25 cellular contexts compared by ENCODE assay signal in the genomic region with DNA sequence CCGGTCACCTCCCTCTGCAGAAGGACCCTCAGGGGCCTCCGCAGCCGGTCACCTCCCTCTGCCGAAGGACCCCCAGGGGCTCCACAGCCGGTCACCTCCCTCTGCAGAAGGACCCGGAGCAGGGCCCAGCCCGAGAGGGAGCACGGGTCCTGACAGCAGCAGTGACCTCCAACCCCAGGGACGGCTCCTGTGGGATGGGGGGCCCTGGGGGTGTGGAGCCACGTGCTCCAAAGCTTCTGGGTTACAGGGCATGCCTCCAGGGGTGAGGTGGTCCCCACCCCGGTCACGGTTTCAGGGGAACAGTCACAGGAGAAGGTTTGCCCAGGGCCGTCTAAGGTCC. TPM values are rescaled to one million over a fixed set of nuclear protein-coding genes. Genes with fewer than 3 reads are reported as not detected.
DNase-seq lines count a peak whose midpoint lies in the region; ATAC-seq and TF ChIP-seq lines count a peak whose summit lies in the region.
"Had no signal": no experiment of that assay in that cellular context is flagged by ENCODE, and none has a peak within 500 bp of the region (broad histone marks: within the 10 kb centered on the region; RNA-seq: fewer than 3 reads in every experiment).

No MANE protein-coding gene starts in this region.

- no peak overlapping the region for H3K9ac ChIP-seq in endodermal cell (ENCODE audit: extremely low read depth, low read length, poor library complexity, severe bottlenecking)

- DNase-seq in activated naive CD4-positive, alpha-beta T cell (lab: John Stamatoyannopoulos, UW): no peak
- DNase-seq in endodermal cell (peak; percentile 44), lower lobe of right lung (peak; percentile 34), type B pancreatic cell (ENCODE audit: extremely low spot score, unreplicated experiment) (peak; percentile 64), germinal center (ENCODE audit: low spot score) (no peak), HFFc6 (no peak)
- DNase-seq: activated CD4-positive, alpha-beta T cell treated with anti-CD3 and anti-CD28 coated beads for 1 hour; activated CD8-positive, alpha-beta T cell treated with anti-CD3 and anti-CD28 coated beads for 36 hours; activated naive CD4-positive, alpha-beta T cell treated with Interleukin-2 at 50 U/mL for 16 hours; activated T-cell treated with anti-CD3 and anti-CD28 coated beads, Interleukin-2, amount 50 U/mL, for 4 hours; CD4-positive, alpha-beta memory T cell; dermis blood vessel endothelial cell; foreskin melanocyte; NCI-H1048; NCI-H446; NCI-H748 treated with DMSO at 0.1 percent for 48 hours; SW 1271 had no signal

- TF ChIP-seq CTCF in endodermal cell (conservative IDR thresholded peaks at IDR 0.05) (no peak), lower lobe of right lung (IDR thresholded peaks at IDR 0.05) (no peak), type B pancreatic cell (conservative IDR thresholded peaks at IDR 0.05) (no peak), HFFc6 (IDR thresholded peaks at IDR 0.05) (no peak)

- no peak overlapping the region for H3K27ac ChIP-seq in endodermal cell (ENCODE audit: low read depth, low read length)
- no peak overlapping the region for H3K27ac ChIP-seq in lower lobe of right lung
- H3K27ac ChIP-seq: A549, Peyer's patch, prostate gland had no signal

- H3K4me1 ChIP-seq in endodermal cell (ENCODE audit: control insufficient read depth, insufficient read depth, low read length): no peaks in the 10 kb centered on the region
- H3K4me1 ChIP-seq in lower lobe of right lung: no peaks in the 10 kb centered on the region
- H3K4me1 ChIP-seq: A549, Peyer's patch, prostate gland had no signal

- H3K27me3 ChIP-seq in endodermal cell (ENCODE audit: control insufficient read depth, insufficient read depth, low read length, poor library complexity, severe bottlenecking): no peaks in the 10 kb centered on the region
- no peaks in the 10 kb centered on the region for H3K27me3 ChIP-seq in lower lobe of right lung (ENCODE audit: low read depth)
- H3K27me3 ChIP-seq: Peyer's patch had no signal

- H3K4me1 Mint-ChIP-seq in activated naive CD4-positive, alpha-beta T cell treated with anti-CD3 and anti-CD28 coated beads, Interleukin-2, amount 50 U/mL, for 24 hours: peaks cover 6% of the 10 kb centered on the region
- no peaks in the 10 kb centered on the region for H3K4me1 Mint-ChIP-seq in endodermal cell
- no peaks in the 10 kb centered on the region for H3K4me1 Mint-ChIP-seq in type B pancreatic cell (ENCODE audit: unreplicated experiment)
- no peaks in the 10 kb centered on the region for H3K4me1 Mint-ChIP-seq in HFFc6 (ENCODE audit: low read depth)
- H3K4me1 Mint-ChIP-seq: central memory CD8-positive, alpha-beta T cell; GM23338; stimulated activated memory B cell treated with anti-CD40 and anti-IgM and Interleukin-4, amounts not matched to agents 10 μg/mL and 1 μg/mL and 100 μg/mL, for 72 hours had no signal

- ATAC-seq in lower lobe of right lung (no peak), HG03097 (IDR thresholded peaks at IDR 0.05; ENCODE audit: low FRiP score, unreplicated experiment) (no peak)
- ATAC-seq: A549; activated T-cell treated with anti-CD3 and anti-CD28 coated beads, Interleukin-2, amount 50 U/mL, for 4 hours; GM23338; stimulated activated memory B cell treated with anti-CD40 and anti-IgM and Interleukin-4, amounts not matched to agents 10 μg/mL and 1 μg/mL and 100 μg/mL, for 72 hours had no signal

- H3K4me3 ChIP-seq in endodermal cell (ENCODE audit: low read length): no peak overlapping the region
- H3K4me3 ChIP-seq in lower lobe of right lung: no peak overlapping the region
- H3K4me3 ChIP-seq: A549, GM23338, Peyer's patch, prostate gland had no signal

- H3K9me3 ChIP-seq in endodermal cell (ENCODE audit: control insufficient read depth, low read length): no peaks in the 10 kb centered on the region
- no peaks in the 10 kb centered on the region for H3K9me3 ChIP-seq in lower lobe of right lung
- H3K9me3 ChIP-seq: A549, Peyer's patch, prostate gland had no signal

- H3K27ac Mint-ChIP-seq in activated naive CD4-positive, alpha-beta T cell treated with anti-CD3 and anti-CD28 coated beads, Interleukin-2, amount 50 U/mL, for 24 hours: peak overlapping the region; percentile 76
- H3K27ac Mint-ChIP-seq in endodermal cell (no peak overlapping the region), type B pancreatic cell (peak overlapping the region; percentile 18), HFFc6 (no peak overlapping the region)
- H3K27ac Mint-ChIP-seq: activated CD8-positive, alpha-beta T cell treated with anti-CD3 and anti-CD28 coated beads for 36 hours; CD4-positive, alpha-beta memory T cell; GM23338; stimulated activated memory B cell treated with anti-CD40 and anti-IgM and Interleukin-4, amounts not matched to agents 10 μg/mL and 1 μg/mL and 100 μg/mL, for 72 hours had no signal

- peaks cover 2% of the 10 kb centered on the region for H3K36me3 Mint-ChIP-seq in activated naive CD4-positive, alpha-beta T cell treated with anti-CD3 and anti-CD28 coated beads, Interleukin-2, amount 50 U/mL, for 24 hours
- peaks cover 39% of the 10 kb centered on the region for H3K36me3 Mint-ChIP-seq in endodermal cell (ENCODE audit: low read depth)
- peaks cover 19% of the 10 kb centered on the region for H3K36me3 Mint-ChIP-seq in type B pancreatic cell
- peaks cover 24% of the 10 kb centered on the region for H3K36me3 Mint-ChIP-seq in HFFc6 (ENCODE audit: low read depth)
- H3K36me3 Mint-ChIP-seq: CD4-positive, alpha-beta memory T cell; stimulated activated memory B cell treated with anti-CD40 and anti-IgM and Interleukin-4, amounts not matched to agents 10 μg/mL and 1 μg/mL and 100 μg/mL, for 72 hours had no signal

- no peaks in the 10 kb centered on the region for H3K27me3 Mint-ChIP-seq in activated naive CD4-positive, alpha-beta T cell treated with anti-CD3 and anti-CD28 coated beads, Interleukin-2, amount 50 U/mL, for 24 hours
- H3K27me3 Mint-ChIP-seq in endodermal cell (ENCODE audit: insufficient read depth) (no peaks in the 10 kb centered on the region), type B pancreatic cell (no peaks in the 10 kb centered on the region), HFFc6 (ENCODE audit: insufficient read depth) (peaks cover 9% of the 10 kb centered on the region)
- H3K27me3 Mint-ChIP-seq: activated CD8-positive, alpha-beta T cell treated with anti-CD3 and anti-CD28 coated beads for 36 hours; CD4-positive, alpha-beta memory T cell; central memory CD8-positive, alpha-beta T cell had no signal

- intact Hi-C loops in lower lobe of right lung (cut with DNase I): no loop called here

- WGBS in endodermal cell (ENCODE audit: insufficient coverage in 1 of 2, insufficient read length in 1 of 2), 2 experiments: 92 to 100% methylated on average over 2 to 13 of the region's 13 CpGs

- peaks cover 33% of the 10 kb centered on the region for H3K36me3 ChIP-seq in endodermal cell (ENCODE audit: control insufficient read depth, insufficient read depth, low read length)
- peaks cover 22% of the 10 kb centered on the region for H3K36me3 ChIP-seq in lower lobe of right lung
- H3K36me3 ChIP-seq: prostate gland had no signal

- no peak overlapping the region for H3K4me3 Mint-ChIP-seq in activated naive CD4-positive, alpha-beta T cell treated with anti-CD3 and anti-CD28 coated beads, Interleukin-2, amount 50 U/mL, for 24 hours
- H3K4me3 Mint-ChIP-seq in endodermal cell (no peak overlapping the region), type B pancreatic cell (no peak overlapping the region), HFFc6 (no peak overlapping the region)
- H3K4me3 Mint-ChIP-seq: activated CD8-positive, alpha-beta T cell treated with anti-CD3 and anti-CD28 coated beads for 36 hours; activated T-cell treated with anti-CD3 and anti-CD28 coated beads, Interleukin-2, amount 50 U/mL, for 4 hours; CD4-positive, alpha-beta memory T cell; central memory CD8-positive, alpha-beta T cell; GM23338; stimulated activated memory B cell treated with anti-CD40 and anti-IgM and Interleukin-4, amounts not matched to agents 10 μg/mL and 1 μg/mL and 100 μg/mL, for 72 hours had no signal

- H3K9me3 Mint-ChIP-seq in activated naive CD4-positive, alpha-beta T cell treated with anti-CD3 and anti-CD28 coated beads, Interleukin-2, amount 50 U/mL, for 24 hours: no peaks in the 10 kb centered on the region
- H3K9me3 Mint-ChIP-seq in endodermal cell (no peaks in the 10 kb centered on the region), type B pancreatic cell (no peaks in the 10 kb centered on the region), HFFc6 (peaks cover 12% of the 10 kb centered on the region)
- H3K9me3 Mint-ChIP-seq: activated CD8-positive, alpha-beta T cell treated with anti-CD3 and anti-CD28 coated beads for 36 hours; activated T-cell treated with anti-CD3 and anti-CD28 coated beads, Interleukin-2, amount 50 U/mL, for 4 hours; central memory CD8-positive, alpha-beta T cell; GM23338 had no signal

RNA-seq across cellular contexts. Expression of gene SLC19A1, which starts 40.3 kb away (rescaled TPM):
- total RNA-seq in endodermal cell (10 to 100 TPM; 28.8 to 29.4 TPM), lower lobe of right lung (50.7 TPM), type B pancreatic cell (ENCODE audit: low replicate concordance) (10.6 and 28.2 TPM in 2 replicates)
- 19.9 TPM for polyA plus RNA-seq in endodermal cell (2013, experiment 1 of 2)
- 16.4 TPM for polyA plus RNA-seq in endodermal cell (2013, experiment 2 of 2)
- total RNA-seq in HFFc6 (2021; fragmentation: NEBNext Ultra II Directional; extraction: Animal tissue kit (Norgen Biotek cat#: 25700)): 10 to 100 TPM; 12.3 to 15.9 (median 14.6) TPM

Comparison
In these comparisons a context has a peak if more than half of its experiments do, and no peak if none do; other contexts are left out.
1. H3K27ac Mint-ChIP-seq: peak in activated naive CD4-positive, alpha-beta T cell treated with anti-CD3 and anti-CD28 coated beads, Interleukin-2, amount 50 U/mL, for 24 hours (single experiment) and type B pancreatic cell (single experiment); none in endodermal cell (single experiment) and HFFc6 (single experiment).
2. DNase-seq: peak in endodermal cell (single experiment), lower lobe of right lung (single experiment) and type B pancreatic cell (single experiment); none in activated naive CD4-positive, alpha-beta T cell (0 of 4), germinal center (single experiment) and HFFc6 (single experiment).